ENCODE assay signal across 8 cellular contexts in the genomic region with DNA sequence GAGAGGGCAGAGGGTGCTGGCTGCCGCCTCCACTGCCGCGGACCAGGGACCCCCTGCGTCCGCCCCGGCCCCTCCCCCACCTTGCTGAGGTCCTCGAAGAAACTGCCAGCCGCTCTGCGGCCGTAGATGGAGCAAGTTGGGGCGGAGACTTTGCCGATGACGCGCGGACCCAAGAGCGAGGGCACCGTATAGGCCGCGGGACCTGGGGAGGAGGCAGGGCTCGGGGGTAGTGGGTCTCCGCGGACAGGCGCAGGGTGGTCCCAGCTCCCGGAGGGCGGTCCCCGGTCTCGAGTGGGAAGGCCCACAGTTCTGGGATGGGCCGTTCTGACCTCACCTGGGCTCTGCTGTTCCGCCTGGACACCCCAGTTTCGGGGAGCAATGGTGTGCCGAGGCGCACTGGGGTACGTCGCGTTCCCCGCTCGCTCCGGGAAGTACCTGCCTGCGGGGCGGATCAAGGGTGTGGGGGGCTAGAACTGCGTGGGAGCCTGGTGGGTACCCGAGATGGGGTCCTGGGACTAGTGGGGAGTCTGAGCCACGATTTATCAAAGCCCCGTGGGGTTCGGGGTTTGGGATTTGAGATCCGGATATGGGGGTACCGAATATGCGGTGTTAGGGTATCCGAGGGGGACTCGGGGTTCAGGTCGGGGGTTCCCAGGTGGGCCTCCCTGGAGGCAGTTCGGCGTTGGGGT. TPM values are rescaled to one million over a fixed set of nuclear protein-coding genes. Genes with fewer than 3 reads are reported as not detected.
A peak's percentile ranks its signal among the peaks of the same experiment; 100 is the strongest.
DNase-seq lines count a peak whose midpoint lies in the region; ATAC-seq lines count a peak whose summit lies in the region.

No MANE protein-coding gene starts in this region.

- H4K8ac ChIP-seq in mesendoderm (ENCODE audit: low read depth, low read length) = no peak overlapping the region

- ATAC-seq in GM18498 (IDR thresholded peaks at IDR 0.05; ENCODE audit: unreplicated experiment) (peak; percentile 27), HG03025 (IDR thresholded peaks at IDR 0.05; ENCODE audit: low FRiP score, unreplicated experiment) (no peak)

- peaks cover 23% of the 10 kb centered on the region for H3K27me3 ChIP-seq in mesendoderm (ENCODE audit: insufficient read depth, low read length, poor library complexity)

- no peak overlapping the region for H3K23ac ChIP-seq in mesendoderm (ENCODE audit: low read length)

- peak; percentile 9 for DNase-seq in NCI-H128 (lab: John Stamatoyannopoulos, UW; ENCODE audit: unreplicated experiment)
- peak; percentile 74 for DNase-seq in activated CD4-positive, alpha-beta T cell treated with anti-CD3 and anti-CD28 coated beads, Interleukin-2, amount 50 U/mL, for 1 hour
- DNase-seq in ecto neural progenitor cell (ENCODE audit: low spot score) = peak; percentile 78
- peak; percentile 87 for DNase-seq in mesendoderm
- DNase-seq in stimulated activated CD8-positive, alpha-beta memory T cell treated with anti-CD3 and anti-CD28 coated beads, Interleukin-15, amount 100 ng/mL, for 4 hours (ENCODE audit: low read depth in 2 of 2) = peak; percentile 69 to 72
- no peak for DNase-seq in cortex of kidney (lab: John Stamatoyannopoulos, UW)

- no peak overlapping the region for H2BK120ac ChIP-seq in mesendoderm (ENCODE audit: low read depth, low read length)

- no peak overlapping the region for H4K5ac ChIP-seq in mesendoderm (ENCODE audit: low read length)

- H3K9ac ChIP-seq in mesendoderm (ENCODE audit: low read length) = peak overlapping the region; percentile 35

- H3K79me2 ChIP-seq in mesendoderm (ENCODE audit: control insufficient read depth, insufficient read depth, low read length) = no peaks in the 10 kb centered on the region

- no peak overlapping the region for H2BK5ac ChIP-seq in mesendoderm (ENCODE audit: low read length)

- no CpG with 5 or more reads among the region's 53 CpGs for WGBS in mesendoderm (ENCODE audit: extremely low coverage, insufficient coverage, low lambda C conversion rate)

- H3K4me1 ChIP-seq in mesendoderm (ENCODE audit: control insufficient read depth, low read depth, low read length) = peaks cover 3% of the 10 kb centered on the region

- peak overlapping the region; percentile 16 for H3K4me2 ChIP-seq in mesendoderm (ENCODE audit: low read length)

- H3K4me3 ChIP-seq in mesendoderm (ENCODE audit: low read length) = no peak overlapping the region

- peak overlapping the region; percentile 76 for H3K56ac ChIP-seq in mesendoderm (ENCODE audit: low read length)

- H2BK15ac ChIP-seq in mesendoderm (replicated peaks; ENCODE audit: low read depth) = no peak overlapping the region

- no peaks in the 10 kb centered on the region for H3K36me3 ChIP-seq in mesendoderm (ENCODE audit: control insufficient read depth, insufficient read depth, low read length)

- no peaks in the 10 kb centered on the region for H3K79me1 ChIP-seq in mesendoderm (ENCODE audit: low read length)

- H3K18ac ChIP-seq in mesendoderm (ENCODE audit: low read length) = no peak overlapping the region

- no peak overlapping the region for H2AK5ac ChIP-seq in mesendoderm (ENCODE audit: low read length)

- no peak overlapping the region for H3K27ac ChIP-seq in mesendoderm (ENCODE audit: low read depth, low read length)

- H3K4ac ChIP-seq in mesendoderm (ENCODE audit: low read depth, low read length) = no peak overlapping the region

RNA-seq across cellular contexts. Expression of a gene that starts 1.2 kb away (rescaled TPM):
- 0.24 TPM for polyA plus RNA-seq in mesendoderm (2013, experiment 1 of 2)
- 0.28 TPM for polyA plus RNA-seq in mesendoderm (2013, experiment 2 of 2)

RNA-seq across cellular contexts. Expression of a gene that starts 5.6 kb away (rescaled TPM):
- 0.21 TPM for polyA plus RNA-seq in mesendoderm (2013, experiment 1 of 2)
- polyA plus RNA-seq in mesendoderm (2013, experiment 2 of 2) = not detected

RNA-seq across cellular contexts. Expression of a gene that starts 14.7 kb away (rescaled TPM):
- polyA plus RNA-seq in mesendoderm (2013, experiment 1 of 2) = 0.07 TPM
- 0.04 TPM for polyA plus RNA-seq in mesendoderm (2013, experiment 2 of 2)

RNA-seq across cellular contexts. Expression of a gene that starts 23.0 kb away (rescaled TPM):
- 26.9 TPM for polyA plus RNA-seq in mesendoderm (2013, experiment 1 of 2)
- polyA plus RNA-seq in mesendoderm (2013, experiment 2 of 2) = 27.3 TPM

RNA-seq across cellular contexts. Expression of a gene that starts 23.5 kb away (rescaled TPM):
- polyA plus RNA-seq in mesendoderm (2013, experiment 1 of 2) = 21.1 TPM
- polyA plus RNA-seq in mesendoderm (2013, experiment 2 of 2) = 20.8 TPM
